24 cellular contexts compared by ENCODE assay signal in the genomic region with DNA sequence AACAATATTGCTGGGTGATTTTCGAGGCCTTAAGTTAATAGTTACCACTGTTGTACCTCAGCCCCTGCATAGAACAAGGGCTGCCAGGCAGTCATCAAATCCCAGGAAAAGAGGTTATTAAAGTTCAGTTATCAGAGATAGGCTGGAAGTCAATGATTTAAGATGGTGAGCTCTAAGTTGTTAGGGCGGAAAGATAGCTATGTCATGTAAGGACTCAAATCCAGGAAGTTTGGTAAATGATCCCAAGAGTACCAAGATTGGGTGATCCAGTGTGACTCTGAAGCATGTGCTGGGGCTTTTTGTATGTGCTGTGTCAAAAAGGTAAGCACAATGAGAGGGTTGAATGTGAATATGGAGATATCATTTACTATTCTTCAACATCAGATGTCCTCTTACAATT.
DNase-seq lines count a peak whose midpoint lies in the region; ATAC-seq, FAIRE-seq and TF ChIP-seq lines count a peak whose summit lies in the region.
"Had no signal": no experiment of that assay in that cellular context is flagged by ENCODE, and none has a peak within 500 bp of the region (broad histone marks: within the 10 kb centered on the region; RNA-seq: fewer than 3 reads in every experiment).

No MANE protein-coding gene starts in this region.

- DNase-seq in ACHN = peak; percentile 93
- DNase-seq in RCC 7860 (ENCODE audit: low spot score) = peak; percentile 47
- no peak for DNase-seq in kidney
- DNase-seq in left kidney (ENCODE audit: low read depth, low spot score) = peak; percentile 33
- DNase-seq in omental fat pad (ENCODE audit: low spot score) = no peak
- no peak for DNase-seq in medulla oblongata (ENCODE audit: extremely low spot score)
- no peak for DNase-seq in putamen (ENCODE audit: low spot score)
- DNase-seq: AML-193; BE2C; Calu3; CD4-positive, alpha-beta T cell; CD8-positive, alpha-beta memory T cell; DMS53; DMS79 treated with DMSO at 0.1 percent for 48 hours; GF-D8; GOT3; H7; HCEC 1CT had no signal

- ATAC-seq in omental fat pad (ENCODE audit: low FRiP score) = no peak
- no peak for ATAC-seq in HG03025 (IDR thresholded peaks at IDR 0.05; ENCODE audit: low FRiP score, unreplicated experiment)

- peak overlapping the region; percentile 14 to 47 for H3K4me3 ChIP-seq in kidney (ENCODE audit: low read length in 2 of 2)
- H3K4me3 ChIP-seq: BLaER1 treated with 17β-estradiol and CSF1 and Interleukin-3, amounts not matched to agents 10 nM and 100 nM had no signal

- H3K36me3 ChIP-seq in kidney (ENCODE audit: control insufficient read depth in 1 of 2, insufficient read depth in 2 of 2, low read length in 2 of 2) = no peaks in the 10 kb centered on the region
- H3K36me3 ChIP-seq: BE2C; BLaER1 treated with 17β-estradiol and CSF1 and Interleukin-3, amounts not matched to agents 10 nM and 100 nM had no signal

- peaks cover 5 to 32% of the 10 kb centered on the region in 2 donors for H3K4me1 ChIP-seq in kidney (ENCODE audit: control insufficient read depth in 1 of 2, insufficient read depth in 1 of 2, low read depth in 1 of 2, low read length in 2 of 2)
- H3K4me1 ChIP-seq: BE2C; BLaER1 treated with 17β-estradiol and CSF1 and Interleukin-3, amounts not matched to agents 10 nM and 100 nM had no signal

- FAIRE-seq in RCC 7860 (lab: Jason Lieb, UNC) = peak; percentile 82
- peak; percentile 66 for FAIRE-seq in kidney (lab: Jason Lieb, UNC)
- FAIRE-seq: A204.1, GM12891, GM18507 had no signal

- no peak overlapping the region for H3K9ac ChIP-seq in kidney (ENCODE audit: low read length in 2 of 2)
- H3K9ac ChIP-seq: BLaER1 treated with 17β-estradiol and CSF1 and Interleukin-3, amounts not matched to agents 10 nM and 100 nM had no signal

- no peak for TF ChIP-seq CTCF in kidney (IDR thresholded peaks at IDR 0.05; ENCODE audit: borderline replicate concordance, extremely low read depth, insufficient read depth)
- no peak for TF ChIP-seq CTCF in omental fat pad (IDR thresholded peaks at IDR 0.05)

- peak overlapping the region in 1 of 2 donors; percentile 69 for H3K27ac ChIP-seq in kidney (ENCODE audit: low read depth in 2 of 2, low read length in 2 of 2)
- H3K27ac ChIP-seq: 22Rv1; BLaER1 treated with 17β-estradiol and CSF1 and Interleukin-3, amounts not matched to agents 10 nM and 100 nM had no signal

- intact Hi-C loops in kidney (cut with DNase I) = no loop called here

- in situ Hi-C loops in ACHN (cut with HindIII; ENCODE audit: low pct_ligation_motif_present, low pct_unique_long_range_greater_than_20kb, low sequenced_read_pairs) = no loop called here

- H3K9me3 ChIP-seq in kidney (ENCODE audit: control insufficient read depth in 1 of 2, low read length in 2 of 2) = no peaks in the 10 kb centered on the region
- H3K9me3 ChIP-seq: BE2C; BLaER1 treated with 17β-estradiol and CSF1 and Interleukin-3, amounts not matched to agents 10 nM and 100 nM had no signal

Comparison
In these comparisons a context has a peak if more than half of its experiments do, and no peak if none do; other contexts are left out.
1. DNase-seq: peak in ACHN (single experiment), RCC 7860 (single experiment) and left kidney (single experiment); none in kidney (single experiment), omental fat pad (single experiment), medulla oblongata (single experiment) and putamen (single experiment).